In genomic region chr19:2015611-2015950, GRCh38 we compare ENCODE assay signal across 7 cellular contexts.
A peak's percentile ranks its signal among the peaks of the same experiment; 100 is the strongest.
DNase-seq lines count a peak whose midpoint lies in the region; TF ChIP-seq lines count a peak whose summit lies in the region.

TSS of gene BTBD2 (minus strand) at chr19:2015714. CDS start at chr19:2015703, 11 bp downstream.

- peaks cover 12% of the 10 kb centered on the region for H3K4me1 Mint-ChIP-seq in stimulated activated naive CD8-positive, alpha-beta T cell treated with anti-CD3 and anti-CD28 coated beads, Interleukin-15, Interleukin-2, amounts not matched to agents 100 ng/mL and 50 ng/mL, for 24 hours (ENCODE audit: low read depth)

- H3K27me3 Mint-ChIP-seq in stimulated activated naive CD8-positive, alpha-beta T cell treated with anti-CD3 and anti-CD28 coated beads, Interleukin-15, Interleukin-2, amounts not matched to agents 100 ng/mL and 50 ng/mL, for 24 hours: no peaks in the 10 kb centered on the region

- TF ChIP-seq POLR2A in GM18526 (IDR thresholded peaks at IDR 0.05; ENCODE audit: extremely low read depth, insufficient read length) (peak; percentile 39), erythroblast (IDR thresholded peaks at IDR 0.05; ENCODE audit: low read length) (no peak)

- no peaks in the 10 kb centered on the region for H3K9me3 Mint-ChIP-seq in stimulated activated naive CD8-positive, alpha-beta T cell treated with anti-CD3 and anti-CD28 coated beads, Interleukin-15, Interleukin-2, amounts not matched to agents 100 ng/mL and 50 ng/mL, for 24 hours

- peaks cover 13% of the 10 kb centered on the region for H3K4me1 ChIP-seq in mucosa of stomach (ENCODE audit: control insufficient read depth, insufficient read depth, low read length)

- DNase-seq in NCI-H2196 (lab: John Stamatoyannopoulos, UW; ENCODE audit: unreplicated experiment): peak; percentile 64
- DNase-seq in activated T-cell treated with anti-CD3 and anti-CD28 coated beads for 1 hour (ENCODE audit: low read depth): peak; percentile 58
- DNase-seq in erythroblast (lab: John Stamatoyannopoulos, UW): peak; percentile 66 to 69
- DNase-seq in GM19238 (ENCODE audit: insufficient read length, low spot score): no peak

- H3K4me3 Mint-ChIP-seq in stimulated activated naive CD8-positive, alpha-beta T cell treated with anti-CD3 and anti-CD28 coated beads, Interleukin-15, Interleukin-2, amounts not matched to agents 100 ng/mL and 50 ng/mL, for 24 hours: peak within 1 kb of the TSS; percentile 60

- no peaks in the 10 kb centered on the region for H3K36me3 Mint-ChIP-seq in stimulated activated naive CD8-positive, alpha-beta T cell treated with anti-CD3 and anti-CD28 coated beads, Interleukin-15, Interleukin-2, amounts not matched to agents 100 ng/mL and 50 ng/mL, for 24 hours (ENCODE audit: low read depth)

- no peaks in the 10 kb centered on the region for H3K36me3 ChIP-seq in mucosa of stomach (ENCODE audit: control insufficient read depth, insufficient read depth, low read length)

- H3K9ac ChIP-seq in mucosa of stomach (ENCODE audit: low read length): peak within 1 kb of the TSS; percentile 62

- H3K27ac Mint-ChIP-seq in stimulated activated naive CD8-positive, alpha-beta T cell treated with anti-CD3 and anti-CD28 coated beads, Interleukin-15, Interleukin-2, amounts not matched to agents 100 ng/mL and 50 ng/mL, for 24 hours: no peak within 1 kb of the TSS

- H3K4me3 ChIP-seq in mucosa of stomach (ENCODE audit: low read length): no peak within 1 kb of the TSS

- H3K27me3 ChIP-seq in mucosa of stomach (ENCODE audit: control insufficient read depth, insufficient read depth, low read length): no peaks in the 10 kb centered on the region

- H3K9me3 ChIP-seq in mucosa of stomach (ENCODE audit: control insufficient read depth, low read length): no peaks in the 10 kb centered on the region
